ENCODE assay signal across 8 cellular contexts in genomic region chr14:73825551-73826188, GRCh38. TPM values are rescaled to one million over a fixed set of nuclear protein-coding genes. Genes with fewer than 3 reads are reported as not detected.
DNase-seq lines count a peak whose midpoint lies in the region; ATAC-seq and TF ChIP-seq lines count a peak whose summit lies in the region.

No MANE protein-coding gene starts in this region.

- H3K4me3 ChIP-seq in GM12864 (ENCODE audit: low read depth, low read length) (no peak overlapping the region), NT2/D1 (ENCODE audit: insufficient read length, low read depth) (no peak overlapping the region)

- no peaks in the 10 kb centered on the region for H3K9me3 ChIP-seq in NT2/D1 (ENCODE audit: insufficient read depth, low read length)

- no peaks in the 10 kb centered on the region for H3K4me1 ChIP-seq in NT2/D1 (ENCODE audit: insufficient read depth, insufficient read length)

- H3K9ac ChIP-seq in NT2/D1 (ENCODE audit: insufficient read length, low read depth): no peak overlapping the region

- DNase-seq in GM12864 (ENCODE audit: low read depth): peak; percentile 38
- peak; percentile 80 for DNase-seq in HuH-7 (ENCODE audit: low spot score)
- DNase-seq in NT2/D1 (ENCODE audit: low read depth, low spot score): peak; percentile 52
- peak; percentile 57 for DNase-seq in activated CD8-positive, alpha-beta memory T cell treated with anti-CD3 and anti-CD28 coated beads, Interleukin-2, amount 50 U/mL, for 1 hour (ENCODE audit: extremely low read depth)
- peak; percentile 79 for DNase-seq in epidermal melanocyte (ENCODE audit: insufficient read length, low spot score)
- DNase-seq in mucosa of gallbladder (ENCODE audit: low spot score): peak; percentile 91
- DNase-seq in stimulated activated CD8-positive, alpha-beta memory T cell treated with anti-CD3 and anti-CD28 coated beads, Interleukin-4, amount 100 ng/mL, for 4 hours (ENCODE audit: low read depth in 2 of 2, low spot score in 1 of 2): peak; percentile 56 to 65

- ATAC-seq in GM21360 (IDR thresholded peaks at IDR 0.05; ENCODE audit: unreplicated experiment): no peak

- H3K27me3 ChIP-seq in NT2/D1 (ENCODE audit: insufficient read depth, insufficient read length): no peaks in the 10 kb centered on the region

- peak; percentile 93 for TF ChIP-seq CTCF in GM12864 (IDR thresholded peaks at IDR 0.05; ENCODE audit: low read depth, low read length, missing control alignments)

- no peaks in the 10 kb centered on the region for H3K36me3 ChIP-seq in NT2/D1 (ENCODE audit: insufficient read depth, insufficient read length, low read length)

RNA-seq across cellular contexts. Expression of gene PTGR2, which starts 26.0 kb away (rescaled TPM):
- 13.4 TPM for total RNA-seq in mucosa of gallbladder

Comparison
In these comparisons a context has a peak if more than half of its experiments do, and no peak if none do; other contexts are left out.
1. DNase-seq: peak in every context shown above with its lines; median percentile 91 in mucosa of gallbladder; 80 in HuH-7; 79 in epidermal melanocyte; 60 in stimulated activated CD8-positive, alpha-beta memory T cell treated with anti-CD3 and anti-CD28 coated beads, Interleukin-4, amount 100 ng/mL, for 4 hours; 57 in activated CD8-positive, alpha-beta memory T cell treated with anti-CD3 and anti-CD28 coated beads, Interleukin-2, amount 50 U/mL, for 1 hour; 52 in NT2/D1; 38 in GM12864.